Comparison of ENCODE assay signal across 31 cellular contexts in genomic region chr18:43651067-43651466, GRCh38.
"Had no signal": no experiment of that assay in that cellular context is flagged by ENCODE, and none has a peak within 500 bp of the region (broad histone marks: within the 10 kb centered on the region; RNA-seq: fewer than 3 reads in every experiment).

No MANE protein-coding gene starts in this region.

- ATAC-seq: activated CD8-positive, alpha-beta T cell treated with anti-CD3 and anti-CD28 coated beads for 36 hours; activated T-cell treated with anti-CD3 and anti-CD28 coated beads, Interleukin-2, amount 50 U/mL, for 72 hours; activated T-helper 17 cell treated with anti-CD3 and anti-CD28 coated beads, Interleukin-2, amount 50 U/mL, for 72 hours; T-cell had no signal

- H3K27ac ChIP-seq: adrenal gland, PC-9, VCaP had no signal

- H3K4me1 ChIP-seq: adrenal gland had no signal

- DNase-seq: activated CD4-positive, alpha-beta T cell treated with anti-CD3 and anti-CD28 coated beads, Interleukin-2, amount 10 ng/mL, durations not matched to agents 24 days and 14 days; activated CD4-positive, alpha-beta T cell treated with anti-CD3 and anti-CD28 coated beads, Interleukin-2, amount 50 U/mL, for 4 hours; activated CD8-positive, alpha-beta T cell treated with anti-CD3 and anti-CD28 coated beads for 36 hours; activated effector memory CD4-positive, alpha-beta T cell treated with anti-CD3 and anti-CD28 coated beads, Interleukin-2, amount 50 U/mL, for 16 hours; activated naive CD4-positive, alpha-beta T cell; activated naive CD4-positive, alpha-beta T cell treated with anti-CD3 and anti-CD28 coated beads, Interleukin-2, amount 50 U/mL, for 16 hours; activated naive CD8-positive, alpha-beta T cell treated with anti-CD3 and anti-CD28 coated beads for 36 hours; activated T-cell treated with anti-CD3 and anti-CD28 coated beads, Interleukin-2, amount 50 U/mL, for 1 hour; activated T-cell treated with anti-CD3 and anti-CD28 coated beads, Interleukin-2, amount 50 U/mL, for 72 hours; adrenal gland; anterior cingulate cortex; central memory CD4-positive, alpha-beta T cell; Karpas-422; KBM-7; NCI-H1048; NCI-H1105 treated with DMSO at 0.1 percent for 48 hours; NCI-H1436; NCI-H1694 treated with DMSO at 0.1 percent for 48 hours; NCI-H2029; NCI-H2171; NCI-H510A; NCI-H526; NCI-H748 treated with DMSO at 0.1 percent for 48 hours; NK-92 treated with Interleukin-12 subunit alpha and Interleukin-12 subunit beta, amount 100 ng/mL, for 24 hours; PC-9; Right ventricle myocardium superior; T-cell; T-helper 2 cell; T-helper 9 cell had no signal

- H3K4me2 ChIP-seq: PC-9 had no signal

- H3K27me3 ChIP-seq: adrenal gland had no signal

- H3K9me3 ChIP-seq: adrenal gland had no signal

- H3K4me3 ChIP-seq: adrenal gland, PC-9 had no signal

- H3K36me3 ChIP-seq: adrenal gland had no signal
